8 cellular contexts compared by ENCODE assay signal in the genomic region with DNA sequence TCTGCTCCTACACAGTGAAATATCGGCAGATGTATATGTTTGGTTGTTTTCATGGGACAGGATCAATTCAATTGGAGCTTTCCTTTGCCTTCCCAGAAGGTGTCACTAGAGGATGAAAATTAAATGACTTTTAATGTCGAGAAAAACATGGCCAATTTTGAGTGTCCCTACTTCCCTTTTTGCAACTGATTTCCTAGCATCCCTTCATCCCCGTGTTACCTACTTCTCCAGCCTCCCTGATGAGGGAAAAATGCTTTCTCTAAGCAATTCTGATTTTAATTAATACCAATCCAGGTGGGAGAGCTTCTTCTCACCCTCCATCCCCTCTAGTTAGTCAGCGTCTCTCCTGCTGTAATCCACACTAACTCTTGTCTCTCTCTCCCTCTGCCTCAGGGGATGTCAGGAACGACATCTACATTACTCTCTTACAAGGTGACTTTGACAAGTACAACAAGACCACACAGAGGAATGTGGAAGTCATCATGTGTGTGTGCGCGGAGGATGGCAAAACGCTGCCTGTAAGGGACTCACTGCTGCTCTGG.
A peak's percentile ranks its signal among the peaks of the same experiment; 100 is the strongest.
DNase-seq lines count a peak whose midpoint lies in the region; ATAC-seq and TF ChIP-seq lines count a peak whose summit lies in the region.

No MANE protein-coding gene starts in this region.

- H3K9me3 Mint-ChIP-seq in WTC11, result no peaks in the 10 kb centered on the region

- H3K27me3 ChIP-seq in H7 (ENCODE audit: control insufficient read depth, insufficient read depth, low read length), result no peaks in the 10 kb centered on the region

- H3K4me3 ChIP-seq in H7 (ENCODE audit: insufficient read depth, low read depth, low read length), result no peak overlapping the region

- no peak overlapping the region for H3K27ac Mint-ChIP-seq in WTC11

- ATAC-seq in WTC11 (peak; percentile 70), HG03135 (IDR thresholded peaks at IDR 0.05; ENCODE audit: unreplicated experiment) (no peak)

- DNase-seq in AG09319 (ENCODE audit: extremely low read depth, low read depth), result no peak
- DNase-seq in H7, result peak; percentile 16
- DNase-seq in WTC11 (ENCODE audit: low spot score), result no peak
- peak; percentile 66 for DNase-seq in islet precursor cell
- DNase-seq in activated CD4-positive, alpha-beta T cell treated with anti-CD3 and anti-CD28 coated beads, Interleukin-2, amount 50 U/mL, for 4 hours, result no peak
- DNase-seq in stimulated activated CD4-positive, alpha-beta T cell treated with anti-CD3 and anti-CD28 coated beads, Interleukin-2, amount 100 ng/mL, for 48 hours, result no peak
- no peak for DNase-seq in NCI-H2029 treated with DMSO at 0.1 percent for 48 hours (lab: John Stamatoyannopoulos, UW)

- H3K4me3 Mint-ChIP-seq in WTC11, result no peak overlapping the region

- H3K27me3 Mint-ChIP-seq in WTC11 (ENCODE audit: low read depth), result no peaks in the 10 kb centered on the region

- peaks cover 10% of the 10 kb centered on the region for H3K4me1 Mint-ChIP-seq in WTC11

- no peaks in the 10 kb centered on the region for H3K36me3 Mint-ChIP-seq in WTC11

- H3K36me3 ChIP-seq in H7 (replicated peaks; ENCODE audit: control insufficient read depth, insufficient read depth, low read length), result no peaks in the 10 kb centered on the region; the same call in 1 of the 2 replicates

- POLR2A ChIA-PET in WTC11 (lab: Charles Lee), result interaction anchor here (0.8 kb wide), 1 partner anchor 278 kb away, joined by 3 read pairs; a partner anchor contains a TSS

- TF ChIP-seq CTCF in AG09319 (IDR thresholded peaks at IDR 0.05; ENCODE audit: low read depth, low read length) (peak; percentile 67), WTC11 (IDR thresholded peaks at IDR 0.05) (no peak)

- CTCF ChIA-PET in WTC11 (lab: Charles Lee), result interaction anchor here (0.6 to 4.6 kb wide), 13 partner anchors 30 to 514 kb away, joined by 3 to 50 read pairs (median 6); a partner anchor contains a TSS

TF ChIP-seq in WTC11, 78 proteins besides CTCF, POLR2A, EP300 and RAD21:
- no peak for TF ChIP-seq SP1 (CRISPR knock-in tag; conservative IDR thresholded peaks at IDR 0.05)
- no peak for TF ChIP-seq FOXK1 (CRISPR knock-in tag; IDR thresholded peaks at IDR 0.05)
- no peak for TF ChIP-seq NR1H2 (CRISPR knock-in tag; IDR thresholded peaks at IDR 0.05)
- TF ChIP-seq EMX1 (CRISPR knock-in tag; IDR thresholded peaks at IDR 0.05), result no peak
- no peak for TF ChIP-seq ZNF416 (CRISPR knock-in tag; IDR thresholded peaks at IDR 0.05)
- TF ChIP-seq ETV6 (CRISPR knock-in tag; IDR thresholded peaks at IDR 0.05), result no peak
- no peak for TF ChIP-seq FOXP1 (CRISPR knock-in tag; IDR thresholded peaks at IDR 0.05; ENCODE audit: borderline replicate concordance)
- TF ChIP-seq, protein P1, sequence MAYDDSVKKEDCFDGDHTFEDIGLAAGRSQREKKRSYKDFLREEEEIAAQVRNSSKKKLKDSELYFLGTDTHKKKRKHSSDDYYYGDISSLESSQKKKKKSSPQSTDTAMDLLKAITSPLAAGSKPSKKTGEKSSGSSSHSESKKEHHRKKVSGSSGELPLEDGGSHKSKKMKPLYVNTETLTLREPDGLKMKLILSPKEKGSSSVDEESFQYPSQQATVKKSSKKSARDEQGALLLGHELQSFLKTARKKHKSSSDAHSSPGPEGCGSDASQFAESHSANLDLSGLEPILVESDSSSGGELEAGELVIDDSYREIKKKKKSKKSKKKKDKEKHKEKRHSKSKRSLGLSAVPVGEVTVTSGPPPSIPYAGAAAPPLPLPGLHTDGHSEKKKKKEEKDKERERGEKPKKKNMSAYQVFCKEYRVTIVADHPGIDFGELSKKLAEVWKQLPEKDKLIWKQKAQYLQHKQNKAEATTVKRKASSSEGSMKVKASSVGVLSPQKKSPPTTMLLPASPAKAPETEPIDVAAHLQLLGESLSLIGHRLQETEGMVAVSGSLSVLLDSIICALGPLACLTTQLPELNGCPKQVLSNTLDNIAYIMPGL (CRISPR knock-in tag; IDR thresholded peaks at IDR 0.05), result no peak
- TF ChIP-seq, protein P2, sequence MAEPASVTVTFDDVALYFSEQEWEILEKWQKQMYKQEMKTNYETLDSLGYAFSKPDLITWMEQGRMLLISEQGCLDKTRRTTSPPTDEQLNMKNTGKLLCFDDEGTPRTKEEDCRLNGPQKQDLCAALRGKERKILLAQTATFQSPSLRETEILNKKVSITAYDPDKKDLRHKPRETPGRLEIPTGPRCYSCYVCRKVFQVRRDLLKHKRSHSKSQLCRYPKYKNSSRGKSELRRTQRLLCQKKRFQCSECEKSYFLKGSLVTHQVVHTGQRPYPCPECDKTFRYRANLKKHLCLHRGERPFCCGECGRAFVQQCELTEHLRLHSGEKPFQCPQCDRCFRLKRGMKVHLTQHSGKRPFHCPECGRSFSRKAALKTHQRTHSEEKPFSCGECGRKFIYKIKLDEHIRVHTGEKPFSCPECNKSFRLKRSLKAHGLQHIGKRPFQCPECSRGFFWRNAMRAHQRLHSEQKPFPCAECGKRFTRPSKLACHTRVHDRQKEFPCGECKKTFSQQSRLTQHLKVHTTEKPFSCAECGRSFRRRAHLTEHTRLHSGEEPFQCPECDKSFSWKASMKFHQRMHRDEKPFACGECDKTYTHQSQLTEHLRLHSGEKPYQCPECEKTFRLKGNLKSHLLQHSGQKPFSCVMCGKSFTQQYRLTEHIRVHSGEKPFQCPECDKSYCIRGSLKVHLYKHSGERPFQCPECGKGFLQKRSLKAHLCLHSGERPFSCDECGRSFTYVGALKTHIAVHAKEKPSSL (CRISPR knock-in tag; conservative IDR thresholded peaks at IDR 0.05), result no peak
- TF ChIP-seq, protein P3, sequence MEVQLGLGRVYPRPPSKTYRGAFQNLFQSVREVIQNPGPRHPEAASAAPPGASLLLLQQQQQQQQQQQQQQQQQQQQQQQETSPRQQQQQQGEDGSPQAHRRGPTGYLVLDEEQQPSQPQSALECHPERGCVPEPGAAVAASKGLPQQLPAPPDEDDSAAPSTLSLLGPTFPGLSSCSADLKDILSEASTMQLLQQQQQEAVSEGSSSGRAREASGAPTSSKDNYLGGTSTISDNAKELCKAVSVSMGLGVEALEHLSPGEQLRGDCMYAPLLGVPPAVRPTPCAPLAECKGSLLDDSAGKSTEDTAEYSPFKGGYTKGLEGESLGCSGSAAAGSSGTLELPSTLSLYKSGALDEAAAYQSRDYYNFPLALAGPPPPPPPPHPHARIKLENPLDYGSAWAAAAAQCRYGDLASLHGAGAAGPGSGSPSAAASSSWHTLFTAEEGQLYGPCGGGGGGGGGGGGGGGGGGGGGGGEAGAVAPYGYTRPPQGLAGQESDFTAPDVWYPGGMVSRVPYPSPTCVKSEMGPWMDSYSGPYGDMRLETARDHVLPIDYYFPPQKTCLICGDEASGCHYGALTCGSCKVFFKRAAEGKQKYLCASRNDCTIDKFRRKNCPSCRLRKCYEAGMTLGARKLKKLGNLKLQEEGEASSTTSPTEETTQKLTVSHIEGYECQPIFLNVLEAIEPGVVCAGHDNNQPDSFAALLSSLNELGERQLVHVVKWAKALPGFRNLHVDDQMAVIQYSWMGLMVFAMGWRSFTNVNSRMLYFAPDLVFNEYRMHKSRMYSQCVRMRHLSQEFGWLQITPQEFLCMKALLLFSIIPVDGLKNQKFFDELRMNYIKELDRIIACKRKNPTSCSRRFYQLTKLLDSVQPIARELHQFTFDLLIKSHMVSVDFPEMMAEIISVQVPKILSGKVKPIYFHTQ (CRISPR knock-in tag; IDR thresholded peaks at IDR 0.05), result no peak

Comparison
In these comparisons a context has a peak if more than half of its experiments do, and no peak if none do; other contexts are left out.
1. DNase-seq: peak in H7 (single experiment) and islet precursor cell (single experiment); none in AG09319 (single experiment), WTC11 (single experiment), activated CD4-positive, alpha-beta T cell treated with anti-CD3 and anti-CD28 coated beads, Interleukin-2, amount 50 U/mL, for 4 hours (0 of 2), stimulated activated CD4-positive, alpha-beta T cell treated with anti-CD3 and anti-CD28 coated beads, Interleukin-2, amount 100 ng/mL, for 48 hours (0 of 2) and NCI-H2029 treated with DMSO at 0.1 percent for 48 hours (single experiment).